In the genomic region with DNA sequence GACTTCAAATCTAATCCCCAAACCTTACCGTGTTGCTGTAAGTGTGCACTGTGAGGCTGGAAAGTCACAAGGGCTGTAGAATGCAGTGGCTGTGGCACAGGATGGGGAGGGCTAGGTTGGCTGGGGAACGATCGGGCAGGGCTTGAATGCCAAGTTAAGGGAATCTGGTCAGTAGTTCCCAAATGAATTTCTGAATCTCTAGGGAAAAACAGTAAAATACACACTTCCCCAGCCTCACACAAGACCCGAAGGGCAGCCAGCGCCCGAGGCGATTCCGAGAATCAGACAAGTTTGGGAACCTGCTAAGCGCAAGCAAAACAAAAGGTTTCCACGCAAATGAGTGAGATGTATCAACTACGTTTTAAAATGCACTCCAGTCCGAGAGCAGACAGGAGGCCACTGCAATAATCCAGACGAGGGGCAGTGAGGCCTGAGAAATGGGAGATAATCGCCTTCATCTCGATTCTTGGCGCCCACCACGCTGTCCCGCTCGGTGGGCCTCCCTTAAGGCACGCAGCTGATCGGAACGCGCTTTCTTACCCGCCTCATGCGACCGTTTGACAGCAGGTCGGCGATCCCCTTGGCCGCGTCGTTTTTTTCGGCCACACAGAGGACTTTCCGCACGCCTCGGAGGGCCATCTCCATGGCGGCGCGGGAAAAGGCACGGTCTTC, we compare ENCODE assay signal across 8 cellular contexts. TPM values are rescaled to one million over a fixed set of nuclear protein-coding genes. Genes with fewer than 3 reads are reported as not detected.
DNase-seq lines count a peak whose midpoint lies in the region; ATAC-seq lines count a peak whose summit lies in the region.

No MANE protein-coding gene starts in this region.

- H3K9me3 ChIP-seq in endocrine pancreas (ENCODE audit: control insufficient read depth, low read length) = no peaks in the 10 kb centered on the region

- peak overlapping the region; percentile 92 for H3K9ac ChIP-seq in endocrine pancreas (ENCODE audit: control insufficient read depth, insufficient read depth, low read length)

- no peaks in the 10 kb centered on the region for H3K36me3 ChIP-seq in endocrine pancreas (ENCODE audit: control insufficient read depth, insufficient read depth, low read length)

- peaks cover 8% of the 10 kb centered on the region for H3K4me1 ChIP-seq in endocrine pancreas (ENCODE audit: control insufficient read depth, insufficient read depth, low read length)

- no peaks in the 10 kb centered on the region for H3K36me3 Mint-ChIP-seq in naive B cell

- no peaks in the 10 kb centered on the region for H3K27me3 Mint-ChIP-seq in naive B cell

- H3K4me3 Mint-ChIP-seq in naive B cell = peak overlapping the region; percentile 83 to 100 (median 96)

- H3K9me3 Mint-ChIP-seq in naive B cell = peaks cover 0 to 3% (median 0%) of the 10 kb centered on the region in 7 donors

- no peaks in the 10 kb centered on the region for H3K27me3 ChIP-seq in endocrine pancreas (ENCODE audit: control insufficient read depth, insufficient read depth, low read length)

- DNase-seq in ELF-1 (ENCODE audit: low read depth, low spot score) (peak; percentile 47), HCEC 1CT (peak; percentile 13), RPMI8226 (peak; percentile 33), naive B cell (no peak), islet precursor cell (no peak), middle frontal gyrus (ENCODE audit: extremely low spot score, low spot score) (no peak)

- H3K27ac Mint-ChIP-seq in naive B cell = peak overlapping the region; percentile 56 to 100 (median 100)

- peaks cover 39 to 69% (median 63%) of the 10 kb centered on the region in 3 donors for H3K4me1 Mint-ChIP-seq in naive B cell

- H3K4me3 ChIP-seq in endocrine pancreas (ENCODE audit: control insufficient read depth, insufficient read depth, low read length) = peak overlapping the region; percentile 81

- ATAC-seq in naive B cell (ENCODE audit: low read depth in 2 of 2) = peak; percentile 4 to 8
- no peak for ATAC-seq in activated CD4-positive, CD25-positive, alpha-beta regulatory T cell treated with anti-CD3 and anti-CD28 coated beads, Interleukin-2, amount 50 U/mL, for 24 hours

RNA-seq across cellular contexts. Expression of a gene that starts 0.6 kb away (rescaled TPM):
- 10 to 100 TPM in 5 of 6 donors, 1 to 10 TPM in 1; 5.2 to 20.1 (median 14.6) TPM for polyA plus RNA-seq in naive B cell (ENCODE audit: low read depth in 6 of 6)

RNA-seq across cellular contexts. Expression of a gene that starts 0.9 kb away (rescaled TPM):
- polyA plus RNA-seq in naive B cell (ENCODE audit: low read depth in 6 of 6) = 1 to 10 TPM; 2.8 to 9.2 (median 5.9) TPM

RNA-seq across cellular contexts. Expression of a gene that starts 49.2 kb away (rescaled TPM):
- 10 to 100 TPM in 5 of 6 donors, 1 to 10 TPM in 1; 9.1 to 18.0 (median 15.8) TPM for polyA plus RNA-seq in naive B cell (ENCODE audit: low read depth in 6 of 6)

RNA-seq across cellular contexts. Expression of a gene that starts 53.7 kb away (rescaled TPM):
- polyA plus RNA-seq in naive B cell (ENCODE audit: low read depth in 6 of 6) = 10 to 100 TPM in 3 of 6 donors, 1 to 10 TPM in 3; 3.2 to 13.8 (median 9.9) TPM

RNA-seq across cellular contexts. Expression of a gene that starts 55.7 kb away (rescaled TPM):
- polyA plus RNA-seq in naive B cell (ENCODE audit: low read depth in 6 of 6) = 100 to 1,000 TPM in 3 of 6 donors, 10 to 100 TPM in 3; 80.0 to 169 (median 98.4) TPM

Comparison
In these comparisons a context has a peak if more than half of its experiments do, and no peak if none do; other contexts are left out.
1. DNase-seq: peak in ELF-1 (single experiment), HCEC 1CT (single experiment) and RPMI8226 (single experiment); none in naive B cell (single experiment), islet precursor cell (single experiment) and middle frontal gyrus (single experiment).
2. ATAC-seq: peak in naive B cell (2 of 2); none in activated CD4-positive, CD25-positive, alpha-beta regulatory T cell treated with anti-CD3 and anti-CD28 coated beads, Interleukin-2, amount 50 U/mL, for 24 hours (0 of 2).